Comparison of ENCODE assay signal across 8 cellular contexts in genomic region chr16:588639-588888, GRCh38. TPM values are rescaled to one million over a fixed set of nuclear protein-coding genes. Genes with fewer than 3 reads are reported as not detected.
A peak's percentile ranks its signal among the peaks of the same experiment; 100 is the strongest.
DNase-seq lines count a peak whose midpoint lies in the region; ATAC-seq and TF ChIP-seq lines count a peak whose summit lies in the region.

No MANE protein-coding gene starts in this region.

- H3K4me3 Mint-ChIP-seq in natural killer cell treated with Interleukin-12 subunit alpha and Interleukin-12 subunit beta and Interleukin-15 and Interleukin-18, amount 100 ng/mL, for 72 hours, result peak overlapping the region; percentile 96

- TF ChIP-seq CTCF in vagina (IDR thresholded peaks at IDR 0.05), result no peak

- H3K9ac ChIP-seq in endocrine pancreas (ENCODE audit: control insufficient read depth, insufficient read depth, low read length), result peak overlapping the region; percentile 94

- intact Hi-C loops in vagina (cut with DNase I), result no loop called here

- no peaks in the 10 kb centered on the region for H3K27me3 Mint-ChIP-seq in natural killer cell treated with Interleukin-12 subunit alpha and Interleukin-12 subunit beta and Interleukin-15 and Interleukin-18, amount 100 ng/mL, for 72 hours

- no peaks in the 10 kb centered on the region for H3K9me3 Mint-ChIP-seq in natural killer cell treated with Interleukin-12 subunit alpha and Interleukin-12 subunit beta and Interleukin-15 and Interleukin-18, amount 100 ng/mL, for 72 hours

- peak overlapping the region; percentile 96 to 98 for H3K27ac Mint-ChIP-seq in natural killer cell treated with Interleukin-12 subunit alpha and Interleukin-12 subunit beta and Interleukin-15 and Interleukin-18, amount 100 ng/mL, for 72 hours

- DNase-seq in AG20443 (ENCODE audit: low spot score), result peak; percentile 47
- DNase-seq in HUDEP-2 (lab: John Stamatoyannopoulos, UW; ENCODE audit: unreplicated experiment in 76 of 76), result peak in 41 of 76 experiments; percentile 15 to 71 (median 46)
- peak; percentile 56 to 58 for DNase-seq in activated CD4-positive, alpha-beta T cell treated with anti-CD3 and anti-CD28 coated beads, Interleukin-2, amount 50 U/mL, for 24 hours (ENCODE audit: low read depth in 1 of 2, low spot score in 1 of 2)
- DNase-seq in natural killer cell treated with Interleukin-12 subunit alpha and Interleukin-12 subunit beta and Interleukin-15 and Interleukin-18, amount 100 ng/mL, for 72 hours (ENCODE audit: low spot score), result no peak
- DNase-seq in vagina (ENCODE audit: extremely low spot score in 2 of 2), result no peak
- DNase-seq in NCI-H774 (lab: John Stamatoyannopoulos, UW), result no peak

- no peaks in the 10 kb centered on the region for H3K4me1 ChIP-seq in endocrine pancreas (ENCODE audit: control insufficient read depth, insufficient read depth, low read length)
- peaks cover 57% of the 10 kb centered on the region for H3K4me1 ChIP-seq in vagina

- ATAC-seq in GM19328 (IDR thresholded peaks at IDR 0.05; ENCODE audit: unreplicated experiment), result peak; percentile 4
- ATAC-seq in natural killer cell treated with Interleukin-12 subunit alpha and Interleukin-12 subunit beta and Interleukin-15 and Interleukin-18, amount 100 ng/mL, for 72 hours, result peak; percentile 0 to 9

- no peak for TF ChIP-seq POLR2A in vagina (IDR thresholded peaks at IDR 0.05)

- peak overlapping the region; percentile 96 for H3K27ac ChIP-seq in vagina

- H3K27me3 ChIP-seq in endocrine pancreas (ENCODE audit: control insufficient read depth, insufficient read depth, low read length), result no peaks in the 10 kb centered on the region
- H3K27me3 ChIP-seq in vagina, result no peaks in the 10 kb centered on the region

- H3K36me3 ChIP-seq in endocrine pancreas (ENCODE audit: control insufficient read depth, insufficient read depth, low read length) (no peaks in the 10 kb centered on the region), vagina (no peaks in the 10 kb centered on the region)

- H3K36me3 Mint-ChIP-seq in natural killer cell treated with Interleukin-12 subunit alpha and Interleukin-12 subunit beta and Interleukin-15 and Interleukin-18, amount 100 ng/mL, for 72 hours, result no peaks in the 10 kb centered on the region

- H3K4me1 Mint-ChIP-seq in natural killer cell treated with Interleukin-12 subunit alpha and Interleukin-12 subunit beta and Interleukin-15 and Interleukin-18, amount 100 ng/mL, for 72 hours (ENCODE audit: low read depth in 2 of 2), result peaks cover 24 to 29% of the 10 kb centered on the region in 2 donors

- no peaks in the 10 kb centered on the region for H3K9me3 ChIP-seq in endocrine pancreas (ENCODE audit: control insufficient read depth, low read length)
- no peaks in the 10 kb centered on the region for H3K9me3 ChIP-seq in vagina

- H3K4me3 ChIP-seq in endocrine pancreas (ENCODE audit: control insufficient read depth, insufficient read depth, low read length) (no peak overlapping the region), vagina (peak overlapping the region; percentile 67 to 79)

RNA-seq across cellular contexts. Expression of gene RAB40C, which starts 1.3 kb away (rescaled TPM):
- total RNA-seq in natural killer cell treated with Interleukin-12 subunit alpha and Interleukin-12 subunit beta and Interleukin-15 and Interleukin-18, amount 100 ng/mL, for 72 hours, result 10 to 100 TPM; 16.7 to 18.7 TPM
- 41.3 TPM for total RNA-seq in vagina

RNA-seq across cellular contexts. Expression of gene PIGQ, which starts 18.8 kb away (rescaled TPM):
- 10 to 100 TPM; 27.6 to 60.9 TPM for total RNA-seq in natural killer cell treated with Interleukin-12 subunit alpha and Interleukin-12 subunit beta and Interleukin-15 and Interleukin-18, amount 100 ng/mL, for 72 hours
- total RNA-seq in vagina, result 26.0 TPM

RNA-seq across cellular contexts. Expression of gene NHLRC4, which starts 21.8 kb away (rescaled TPM):
- under 1 TPM; 0.33 to 0.48 TPM for total RNA-seq in natural killer cell treated with Interleukin-12 subunit alpha and Interleukin-12 subunit beta and Interleukin-15 and Interleukin-18, amount 100 ng/mL, for 72 hours
- total RNA-seq in vagina, result 0.74 TPM

RNA-seq across cellular contexts. Expression of gene PRR35, which starts 28.4 kb away (rescaled TPM):
- total RNA-seq in natural killer cell treated with Interleukin-12 subunit alpha and Interleukin-12 subunit beta and Interleukin-15 and Interleukin-18, amount 100 ng/mL, for 72 hours, result under 1 TPM; 0.12 to 0.64 TPM
- total RNA-seq in vagina, result not detected

RNA-seq across cellular contexts. Expression of gene WFIKKN1, which starts 42.2 kb away (rescaled TPM):
- 1 to 10 TPM in 1 of 2 donors, under 1 TPM in 1; 0.75 to 1.1 TPM for total RNA-seq in natural killer cell treated with Interleukin-12 subunit alpha and Interleukin-12 subunit beta and Interleukin-15 and Interleukin-18, amount 100 ng/mL, for 72 hours
- total RNA-seq in vagina, result 3.2 TPM

Comparison
In these comparisons a context has a peak if more than half of its experiments do, and no peak if none do; other contexts are left out.
1. DNase-seq: peak in AG20443 (single experiment), HUDEP-2 (41 of 76) and activated CD4-positive, alpha-beta T cell treated with anti-CD3 and anti-CD28 coated beads, Interleukin-2, amount 50 U/mL, for 24 hours (2 of 2); none in natural killer cell treated with Interleukin-12 subunit alpha and Interleukin-12 subunit beta and Interleukin-15 and Interleukin-18, amount 100 ng/mL, for 72 hours (single experiment), vagina (0 of 2) and NCI-H774 (single experiment).